ENCODE assay signal across 17 cellular contexts in the genomic region with DNA sequence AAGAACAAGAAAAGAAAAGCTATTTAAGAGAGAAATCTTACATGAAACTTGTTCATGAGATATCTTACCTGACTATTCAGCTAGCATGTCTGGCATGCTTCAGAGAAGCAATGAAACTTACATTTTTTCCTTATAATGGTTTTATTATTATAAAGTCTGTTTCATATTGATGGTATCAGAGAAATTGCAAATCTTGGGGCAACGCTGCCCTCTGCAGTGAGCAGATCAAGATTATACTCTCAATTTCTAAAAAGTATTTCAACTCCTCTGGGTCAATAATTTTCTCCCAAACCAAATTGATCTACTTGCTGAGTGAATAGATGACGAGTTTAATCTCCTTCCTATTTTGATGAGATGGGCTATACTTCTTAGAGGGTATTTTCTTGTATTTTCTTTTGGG.
DNase-seq lines count a peak whose midpoint lies in the region; ATAC-seq and TF ChIP-seq lines count a peak whose summit lies in the region.
"Had no signal": no experiment of that assay in that cellular context is flagged by ENCODE, and none has a peak within 500 bp of the region (broad histone marks: within the 10 kb centered on the region; RNA-seq: fewer than 3 reads in every experiment).

No MANE protein-coding gene starts in this region.

- H3K9ac ChIP-seq in mesendoderm (ENCODE audit: low read length), result no peak overlapping the region

- H3K36me3 ChIP-seq in BJ (ENCODE audit: control insufficient read depth, insufficient read depth, low read length) (no peaks in the 10 kb centered on the region), mesendoderm (ENCODE audit: control insufficient read depth, insufficient read depth, low read length) (no peaks in the 10 kb centered on the region)
- H3K36me3 ChIP-seq: heart right ventricle had no signal

- no peak overlapping the region for H3K4me2 ChIP-seq in mesendoderm (ENCODE audit: low read length)

- DNase-seq in BJ (ENCODE audit: low read depth) (no peak), HT-29 (ENCODE audit: low spot score) (peak; percentile 21), kidney glomerular epithelial cell (lab: John Stamatoyannopoulos, UW) (peak; percentile 4), mesendoderm (no peak)
- DNase-seq: activated CD4-positive, alpha-beta memory T cell treated with anti-CD3 and anti-CD28 coated beads for 36 hours; GOT3; heart right ventricle; mesenchymal stem cell; NCI-H1436; NK-92 treated with Interleukin-12 subunit alpha and Interleukin-12 subunit beta, amount 100 ng/mL, for 24 hours had no signal

- H3K18ac ChIP-seq in mesendoderm (ENCODE audit: low read length), result no peak overlapping the region

- H3K23ac ChIP-seq in mesendoderm (ENCODE audit: low read length), result no peak overlapping the region

- POLR2A ChIA-PET in BJ (lab: Charles Lee), result no interaction called here

- no peak overlapping the region for H3K27ac Mint-ChIP-seq in brain
- H3K27ac Mint-ChIP-seq: activated CD4-positive, alpha-beta memory T cell treated with anti-CD3 and anti-CD28 coated beads for 36 hours; activated naive CD4-positive, alpha-beta T cell treated with anti-CD3 and anti-CD28 coated beads, Interleukin-2, amount 50 U/mL, for 24 hours; dendritic cell treated with granulocyte-macrophage colony-stimulating factor and Interleukin-4, amounts not matched to agents 40 ng/mL and 50 ng/mL, for 4 days; progenitor cell of endocrine pancreas had no signal

- H4K8ac ChIP-seq in mesendoderm (ENCODE audit: low read depth, low read length), result no peak overlapping the region

- H3K27me3 Mint-ChIP-seq in brain, result no peaks in the 10 kb centered on the region
- H3K27me3 Mint-ChIP-seq: activated CD4-positive, alpha-beta memory T cell treated with anti-CD3 and anti-CD28 coated beads for 36 hours; activated naive CD4-positive, alpha-beta T cell treated with anti-CD3 and anti-CD28 coated beads, Interleukin-2, amount 50 U/mL, for 24 hours; dendritic cell treated with granulocyte-macrophage colony-stimulating factor and Interleukin-4, amounts not matched to agents 40 ng/mL and 50 ng/mL, for 4 days; progenitor cell of endocrine pancreas had no signal

- ATAC-seq in GM18867 (IDR thresholded peaks at IDR 0.05; ENCODE audit: unreplicated experiment), result no peak
- no peak for ATAC-seq in GM18519 (IDR thresholded peaks at IDR 0.05; ENCODE audit: low FRiP score, unreplicated experiment)
- ATAC-seq in GM18870 (IDR thresholded peaks at IDR 0.05; ENCODE audit: unreplicated experiment), result no peak
- ATAC-seq: heart right ventricle had no signal

- no peak overlapping the region for H3K4ac ChIP-seq in mesendoderm (ENCODE audit: low read depth, low read length)

- H3K9me3 Mint-ChIP-seq in brain, result no peaks in the 10 kb centered on the region
- H3K9me3 Mint-ChIP-seq: activated CD4-positive, alpha-beta memory T cell treated with anti-CD3 and anti-CD28 coated beads for 36 hours; activated naive CD4-positive, alpha-beta T cell treated with anti-CD3 and anti-CD28 coated beads, Interleukin-2, amount 50 U/mL, for 24 hours; dendritic cell treated with granulocyte-macrophage colony-stimulating factor and Interleukin-4, amounts not matched to agents 40 ng/mL and 50 ng/mL, for 4 days had no signal

- H3K56ac ChIP-seq in mesendoderm (ENCODE audit: low read length), result no peak overlapping the region

- H3K4me1 Mint-ChIP-seq in brain, result no peaks in the 10 kb centered on the region
- H3K4me1 Mint-ChIP-seq: activated naive CD4-positive, alpha-beta T cell treated with anti-CD3 and anti-CD28 coated beads, Interleukin-2, amount 50 U/mL, for 24 hours had no signal

- H3K27me3 ChIP-seq in BJ (ENCODE audit: control insufficient read depth, insufficient read depth, low read length), result no peaks in the 10 kb centered on the region
- H3K27me3 ChIP-seq in mesendoderm (ENCODE audit: insufficient read depth, low read length, poor library complexity), result no peaks in the 10 kb centered on the region
- H3K27me3 ChIP-seq: heart right ventricle had no signal

- TF ChIP-seq CTCF in BJ (IDR thresholded peaks at IDR 0.05; ENCODE audit: insufficient read depth, low read depth, low read length) (0 out of 2 replicates have a peak, but pooled peaks have one; percentile 5), brain (conservative IDR thresholded peaks at IDR 0.05) (peak; percentile 56 to 57)

- H2AK5ac ChIP-seq in mesendoderm (ENCODE audit: low read length), result no peak overlapping the region

- H4K5ac ChIP-seq in mesendoderm (ENCODE audit: low read length), result no peak overlapping the region

- WGBS in mesendoderm (ENCODE audit: extremely low coverage, insufficient coverage, low lambda C conversion rate), result no CpG with 5 or more reads among the region's 2 CpGs

- H3K27ac ChIP-seq in mesendoderm (ENCODE audit: low read depth, low read length), result no peak overlapping the region
- H3K27ac ChIP-seq: heart right ventricle had no signal

- H2BK120ac ChIP-seq in mesendoderm (ENCODE audit: low read depth, low read length), result no peak overlapping the region

- H3K4me1 ChIP-seq in mesendoderm (ENCODE audit: control insufficient read depth, low read depth, low read length), result no peaks in the 10 kb centered on the region
- H3K4me1 ChIP-seq: heart right ventricle had no signal

- H3K79me2 ChIP-seq in mesendoderm (ENCODE audit: control insufficient read depth, insufficient read depth, low read length), result no peaks in the 10 kb centered on the region

- H3K4me3 ChIP-seq in BJ (ENCODE audit: low read depth, low read length) (no peak overlapping the region), mesendoderm (ENCODE audit: low read length) (no peak overlapping the region)
- H3K4me3 ChIP-seq: heart right ventricle had no signal

- no peaks in the 10 kb centered on the region for H3K79me1 ChIP-seq in mesendoderm (ENCODE audit: low read length)

- no peak overlapping the region for H2BK15ac ChIP-seq in mesendoderm (replicated peaks; ENCODE audit: low read depth)

- CTCF ChIA-PET in BJ (lab: Yijun Ruan, JAX), result interaction anchor here (1.2 kb wide), 1 partner anchor 111 kb away, joined by 3 read pairs; no protein-coding TSS in a partner anchor

- no peaks in the 10 kb centered on the region for H3K36me3 Mint-ChIP-seq in brain
- H3K36me3 Mint-ChIP-seq: activated CD4-positive, alpha-beta memory T cell treated with anti-CD3 and anti-CD28 coated beads for 36 hours; activated naive CD4-positive, alpha-beta T cell treated with anti-CD3 and anti-CD28 coated beads, Interleukin-2, amount 50 U/mL, for 24 hours had no signal

- H3K4me3 Mint-ChIP-seq in brain, result no peak overlapping the region
- H3K4me3 Mint-ChIP-seq: activated CD4-positive, alpha-beta memory T cell treated with anti-CD3 and anti-CD28 coated beads for 36 hours; activated naive CD4-positive, alpha-beta T cell treated with anti-CD3 and anti-CD28 coated beads, Interleukin-2, amount 50 U/mL, for 24 hours; dendritic cell treated with granulocyte-macrophage colony-stimulating factor and Interleukin-4, amounts not matched to agents 40 ng/mL and 50 ng/mL, for 4 days had no signal

- no peak overlapping the region for H2BK5ac ChIP-seq in mesendoderm (ENCODE audit: low read length)

Comparison
In these comparisons a context has a peak if more than half of its experiments do, and no peak if none do; other contexts are left out.
1. DNase-seq: peak in HT-29 (single experiment) and kidney glomerular epithelial cell (single experiment); none in BJ (single experiment) and mesendoderm (single experiment).